Comparison of ENCODE assay signal across 31 cellular contexts in genomic region chr19:5877869-5878268, GRCh38. TPM values are rescaled to one million over a fixed set of nuclear protein-coding genes. Genes with fewer than 3 reads are reported as not detected.
"Had no signal": no experiment of that assay in that cellular context is flagged by ENCODE, and none has a peak within 500 bp of the region (broad histone marks: within the 10 kb centered on the region; RNA-seq: fewer than 3 reads in every experiment).

No MANE protein-coding gene starts in this region.

- H3K9me3 ChIP-seq: gastroesophageal sphincter, psoas muscle, thyroid gland, upper lobe of left lung had no signal

- H3K4me2 ChIP-seq: hepatocyte, smooth muscle cell had no signal

- H3K27ac Mint-ChIP-seq: activated CD4-positive, alpha-beta T cell treated with anti-CD3 and anti-CD28 coated beads for 36 hours; activated CD8-positive, alpha-beta memory T cell treated with anti-CD3 and anti-CD28 coated beads, Interleukin-2, amount 10 ng/mL, durations not matched to agents 7 days and 5 days; activated CD8-positive, alpha-beta T cell treated with anti-CD3 and anti-CD28 coated beads, Interleukin-2, amount 10 ng/mL, durations not matched to agents 7 days and 5 days; activated naive CD4-positive, alpha-beta T cell treated with anti-CD3 and anti-CD28 coated beads, Interleukin-2, amount 50 U/mL, for 72 hours; activated T-helper 2 cell treated with anti-CD3 and anti-CD28 coated beads, Interferon-gamma antibody, Interleukin-2, Interleukin-4, amounts not matched to agents 10 μg/mL and 5 μg/mL and 100 μg/mL, durations not matched to agents 14 hours and 24 hours and 36 hours; effector memory CD8-positive, alpha-beta T cell; nephron progenitor cell; stimulated activated memory B cell treated with anti-CD40 and anti-IgM and Interleukin-4, amounts not matched to agents 10 μg/mL and 1 μg/mL and 100 μg/mL, for 72 hours; stimulated activated naive CD8-positive, alpha-beta T cell treated with anti-CD3 and anti-CD28 coated beads, Interleukin-15, amount 100 ng/mL, for 72 hours had no signal

- H3K27ac ChIP-seq: hepatocyte, parathyroid adenoma, psoas muscle, thyroid gland, upper lobe of left lung had no signal

- H3K4me3 Mint-ChIP-seq: activated CD4-positive, alpha-beta T cell treated with anti-CD3 and anti-CD28 coated beads for 36 hours; activated CD8-positive, alpha-beta memory T cell treated with anti-CD3 and anti-CD28 coated beads, Interleukin-2, amount 10 ng/mL, durations not matched to agents 7 days and 5 days; activated CD8-positive, alpha-beta T cell treated with anti-CD3 and anti-CD28 coated beads, Interleukin-2, amount 10 ng/mL, durations not matched to agents 7 days and 5 days; central memory CD8-positive, alpha-beta T cell; effector memory CD8-positive, alpha-beta T cell; nephron progenitor cell; stimulated activated memory B cell treated with anti-CD40 and anti-IgM and Interleukin-4, amounts not matched to agents 10 μg/mL and 1 μg/mL and 100 μg/mL, for 72 hours; stimulated activated naive CD8-positive, alpha-beta T cell treated with anti-CD3 and anti-CD28 coated beads, Interleukin-15, amount 100 ng/mL, for 72 hours had no signal

- H3K4me1 Mint-ChIP-seq: activated CD4-positive, alpha-beta T cell treated with anti-CD3 and anti-CD28 coated beads for 36 hours; activated CD8-positive, alpha-beta memory T cell treated with anti-CD3 and anti-CD28 coated beads, Interleukin-2, amount 10 ng/mL, durations not matched to agents 7 days and 5 days; central memory CD8-positive, alpha-beta T cell; stimulated activated memory B cell treated with anti-CD40 and anti-IgM and Interleukin-4, amounts not matched to agents 10 μg/mL and 1 μg/mL and 100 μg/mL, for 72 hours; stimulated activated naive CD8-positive, alpha-beta T cell treated with anti-CD3 and anti-CD28 coated beads, Interleukin-15, amount 100 ng/mL, for 72 hours had no signal

- H3K9ac ChIP-seq: parathyroid adenoma had no signal

- DNase-seq: activated CD4-positive, alpha-beta T cell treated with anti-CD3 and anti-CD28 coated beads for 36 hours; activated CD4-positive, CD25-positive, alpha-beta regulatory T cell; activated CD8-positive, alpha-beta memory T cell treated with anti-CD3 and anti-CD28 coated beads, Interleukin-2, amount 10 ng/mL, durations not matched to agents 7 days and 5 days; activated CD8-positive, alpha-beta T cell treated with anti-CD3 and anti-CD28 coated beads, Interleukin-2, amount 10 ng/mL, durations not matched to agents 7 days and 5 days; activated naive CD4-positive, alpha-beta T cell; activated T-cell treated with anti-CD3 and anti-CD28 coated beads, Interleukin-2, amount 50 U/mL, for 48 hours; effector memory CD8-positive, alpha-beta T cell; left cardiac atrium; left ventricle myocardium superior; nephron progenitor cell; nucleus accumbens; psoas muscle; stimulated activated CD4-positive, alpha-beta T cell treated with anti-CD3 and anti-CD28 coated beads, Interleukin-1b, Interleukin-23, amount 100 ng/mL, for 48 hours; stimulated activated CD4-positive, alpha-beta T cell treated with anti-CD3 and anti-CD28 coated beads, Interleukin-4, amount 100 ng/mL, for 4 hours; stimulated activated CD8-positive, alpha-beta memory T cell treated with anti-CD3 and anti-CD28 coated beads, Interleukin-4, amount 100 ng/mL, for 48 hours; stimulated activated naive CD8-positive, alpha-beta T cell treated with anti-CD3 and anti-CD28 coated beads, Interleukin-15, amount 100 ng/mL, for 72 hours; substantia nigra; thyroid gland; upper lobe of left lung had no signal

- H3K4me3 ChIP-seq: gastroesophageal sphincter, hepatocyte, psoas muscle, smooth muscle cell, thyroid gland, upper lobe of left lung had no signal

- H3K27me3 ChIP-seq: hepatocyte, thyroid gland had no signal

- H3K9me3 Mint-ChIP-seq: activated naive CD4-positive, alpha-beta T cell treated with anti-CD3 and anti-CD28 coated beads, Interleukin-2, amount 50 U/mL, for 72 hours; activated T-helper 2 cell treated with anti-CD3 and anti-CD28 coated beads, Interferon-gamma antibody, Interleukin-2, Interleukin-4, amounts not matched to agents 10 μg/mL and 5 μg/mL and 100 μg/mL, durations not matched to agents 14 hours and 24 hours and 36 hours; central memory CD8-positive, alpha-beta T cell; effector memory CD8-positive, alpha-beta T cell; nephron progenitor cell; stimulated activated memory B cell treated with anti-CD40 and anti-IgM and Interleukin-4, amounts not matched to agents 10 μg/mL and 1 μg/mL and 100 μg/mL, for 72 hours; stimulated activated naive CD8-positive, alpha-beta T cell treated with anti-CD3 and anti-CD28 coated beads, Interleukin-15, amount 100 ng/mL, for 72 hours had no signal

- H3K36me3 ChIP-seq: gastroesophageal sphincter, thyroid gland, upper lobe of left lung had no signal

- H3K36me3 Mint-ChIP-seq: activated CD8-positive, alpha-beta memory T cell treated with anti-CD3 and anti-CD28 coated beads, Interleukin-2, amount 10 ng/mL, durations not matched to agents 7 days and 5 days; activated naive CD4-positive, alpha-beta T cell treated with anti-CD3 and anti-CD28 coated beads, Interleukin-2, amount 50 U/mL, for 72 hours; stimulated activated memory B cell treated with anti-CD40 and anti-IgM and Interleukin-4, amounts not matched to agents 10 μg/mL and 1 μg/mL and 100 μg/mL, for 72 hours had no signal

- H3K4me1 ChIP-seq: parathyroid adenoma had no signal

- H2AFZ ChIP-seq: hepatocyte, parathyroid adenoma had no signal

RNA-seq across cellular contexts. Expression of gene FUT5, which starts 7.5 kb away (rescaled TPM):
- polyA plus RNA-seq: endothelial cell of umbilical vein, esophagus, fibroblast of lung, hepatocyte, keratinocyte, psoas muscle, smooth muscle cell had no signal

RNA-seq across cellular contexts. Expression of gene FUT3, which starts 26.6 kb away (rescaled TPM):
- polyA plus RNA-seq: endothelial cell of umbilical vein, fibroblast of lung had no signal
